Comparison of ENCODE assay signal across 40 cellular contexts in the genomic region with DNA sequence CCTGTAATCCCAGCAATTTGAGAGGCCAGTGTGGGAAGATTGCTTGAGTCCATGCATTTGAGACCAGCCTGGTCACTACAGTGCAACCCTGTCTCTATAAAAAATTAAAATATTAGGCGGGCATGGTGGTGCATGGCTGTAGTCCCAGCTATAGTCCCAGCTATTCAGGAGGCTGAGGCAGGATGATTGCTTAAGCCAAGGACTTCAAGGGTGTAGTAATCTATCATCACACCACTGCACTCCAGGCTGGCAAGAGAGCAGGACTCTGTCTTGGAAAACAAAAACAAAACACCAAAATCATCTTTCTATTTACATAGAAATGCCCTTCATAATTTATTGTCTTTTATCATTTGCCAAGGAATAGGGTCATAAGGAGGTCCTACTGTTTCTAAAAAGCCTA.
"Had no signal": no experiment of that assay in that cellular context is flagged by ENCODE, and none has a peak within 500 bp of the region (broad histone marks: within the 10 kb centered on the region; RNA-seq: fewer than 3 reads in every experiment).

No MANE protein-coding gene starts in this region.

- H3K27me3 ChIP-seq: ascending aorta, body of pancreas, brain microvascular endothelial cell, breast epithelium, cardiac muscle cell had no signal

- H3K9me3 ChIP-seq: ascending aorta, body of pancreas, breast epithelium had no signal

- H3K4me1 Mint-ChIP-seq: activated naive CD4-positive, alpha-beta T cell treated with anti-CD3 and anti-CD28 coated beads, Interleukin-2, amount 10 ng/mL, durations not matched to agents 7 days and 5 days; activated naive CD4-positive, alpha-beta T cell treated with anti-CD3 and anti-CD28 coated beads, Interleukin-2, amount 50 U/mL, for 24 hours; activated naive CD8-positive, alpha-beta T cell treated with anti-CD3 and anti-CD28 coated beads for 36 hours; activated naive CD8-positive, alpha-beta T cell treated with anti-CD3 and anti-CD28 coated beads, Interleukin-2, amount 10 ng/mL, durations not matched to agents 7 days and 5 days; activated naive CD8-positive, alpha-beta T cell treated with anti-CD3 and anti-CD28 coated beads, Interleukin-2, amount 50 U/mL, for 24 hours; activated T-helper 17 cell treated with anti-CD3 and anti-CD28 coated beads, Interleukin-2, amount 50 U/mL, for 72 hours; central memory CD8-positive, alpha-beta T cell had no signal

- H3K27me3 Mint-ChIP-seq: activated naive CD4-positive, alpha-beta T cell treated with anti-CD3 and anti-CD28 coated beads, Interleukin-2, amount 10 ng/mL, durations not matched to agents 7 days and 5 days; activated naive CD4-positive, alpha-beta T cell treated with anti-CD3 and anti-CD28 coated beads, Interleukin-2, amount 50 U/mL, for 24 hours; activated naive CD8-positive, alpha-beta T cell; activated naive CD8-positive, alpha-beta T cell treated with anti-CD3 and anti-CD28 coated beads for 36 hours; activated naive CD8-positive, alpha-beta T cell treated with anti-CD3 and anti-CD28 coated beads, Interleukin-2, amount 10 ng/mL, durations not matched to agents 7 days and 5 days; activated naive CD8-positive, alpha-beta T cell treated with anti-CD3 and anti-CD28 coated beads, Interleukin-2, amount 50 U/mL, for 24 hours; activated T-cell treated with anti-CD3 and anti-CD28 coated beads, Interleukin-2, amount 50 U/mL, for 24 hours; activated T-helper 17 cell treated with anti-CD3 and anti-CD28 coated beads, Interleukin-2, amount 50 U/mL, for 72 hours; central memory CD8-positive, alpha-beta T cell had no signal

- H3K4me1 ChIP-seq: ascending aorta, body of pancreas, breast epithelium had no signal

- H3K27ac ChIP-seq: ascending aorta, body of pancreas, brain microvascular endothelial cell, breast epithelium, cardiac muscle cell had no signal

- H3K36me3 Mint-ChIP-seq: activated naive CD4-positive, alpha-beta T cell treated with anti-CD3 and anti-CD28 coated beads, Interleukin-2, amount 10 ng/mL, durations not matched to agents 7 days and 5 days; activated naive CD4-positive, alpha-beta T cell treated with anti-CD3 and anti-CD28 coated beads, Interleukin-2, amount 50 U/mL, for 24 hours; activated naive CD4-positive, alpha-beta T cell treated with anti-CD3 and anti-CD28 coated beads, Interleukin-2, amount 50 U/mL, for 72 hours; activated naive CD8-positive, alpha-beta T cell; activated naive CD8-positive, alpha-beta T cell treated with anti-CD3 and anti-CD28 coated beads for 36 hours; activated naive CD8-positive, alpha-beta T cell treated with anti-CD3 and anti-CD28 coated beads, Interleukin-2, amount 10 ng/mL, durations not matched to agents 7 days and 5 days; brain had no signal

- FAIRE-seq: astrocyte, bronchial epithelial cell had no signal

- H3K9me3 Mint-ChIP-seq: activated naive CD8-positive, alpha-beta T cell treated with anti-CD3 and anti-CD28 coated beads, Interleukin-2, amount 10 ng/mL, durations not matched to agents 7 days and 5 days had no signal

- ATAC-seq: activated naive CD4-positive, alpha-beta T cell treated with anti-CD3 and anti-CD28 coated beads, Interleukin-2, amount 50 U/mL, for 72 hours; activated naive CD8-positive, alpha-beta T cell treated with anti-CD3 and anti-CD28 coated beads, Interleukin-2, amount 50 U/mL, for 24 hours; activated T-cell treated with anti-CD3 and anti-CD28 coated beads, Interleukin-2, amount 50 U/mL, for 4 hours; activated T-cell treated with anti-CD3 and anti-CD28 coated beads, Interleukin-2, amount 50 U/mL, for 72 hours; activated T-helper 17 cell treated with anti-CD3 and anti-CD28 coated beads, Interleukin-2, amount 50 U/mL, for 72 hours; body of pancreas had no signal

- DNase-seq: activated effector memory CD4-positive, alpha-beta T cell treated with anti-CD3 and anti-CD28 coated beads, Interleukin-2, amount 50 U/mL, for 16 hours; activated effector memory CD4-positive, alpha-beta T cell treated with Interleukin-2 at 50 U/mL for 16 hours; activated gamma-delta T cell; activated gamma-delta T cell treated with Interleukin-2 at 50 U/mL for 16 hours; activated naive CD4-positive, alpha-beta T cell; activated naive CD4-positive, alpha-beta T cell treated with anti-CD3 and anti-CD28 coated beads for 36 hours; activated naive CD4-positive, alpha-beta T cell treated with anti-CD3 and anti-CD28 coated beads, Interleukin-2, amount 10 ng/mL, durations not matched to agents 7 days and 5 days; activated naive CD4-positive, alpha-beta T cell treated with anti-CD3 and anti-CD28 coated beads, Interleukin-2, amount 50 U/mL, for 16 hours; activated naive CD4-positive, alpha-beta T cell treated with Interleukin-2 at 50 U/mL for 16 hours; activated naive CD8-positive, alpha-beta T cell treated with anti-CD3 and anti-CD28 coated beads for 36 hours; activated naive CD8-positive, alpha-beta T cell treated with anti-CD3 and anti-CD28 coated beads, Interleukin-2, amount 10 ng/mL, durations not matched to agents 7 days and 5 days; activated naive CD8-positive, alpha-beta T cell treated with anti-CD3 and anti-CD28 coated beads, Interleukin-2, amount 50 U/mL, for 24 hours; activated T-cell treated with anti-CD3 and anti-CD28 coated beads for 4 hours; activated T-cell treated with anti-CD3 and anti-CD28 coated beads, Interleukin-2, amount 50 U/mL, for 1 hour; activated T-cell treated with anti-CD3 and anti-CD28 coated beads, Interleukin-2, amount 50 U/mL, for 24 hours; activated T-cell treated with anti-CD3 and anti-CD28 coated beads, Interleukin-2, amount 50 U/mL, for 4 hours; activated T-cell treated with anti-CD3 and anti-CD28 coated beads, Interleukin-2, amount 50 U/mL, for 48 hours; activated T-cell treated with anti-CD3 and anti-CD28 coated beads, Interleukin-2, amount 50 U/mL, for 72 hours; amniotic stem cell; amygdala; anterior cingulate cortex; aorta; body of pancreas; brain microvascular endothelial cell; caudate nucleus; central memory CD4-positive, alpha-beta T cell; cerebellar nuclear complex had no signal

- H3K36me3 ChIP-seq: ascending aorta, brain microvascular endothelial cell, breast epithelium, cardiac muscle cell had no signal

- H3K27ac Mint-ChIP-seq: activated naive CD4-positive, alpha-beta T cell treated with anti-CD3 and anti-CD28 coated beads for 36 hours; activated naive CD4-positive, alpha-beta T cell treated with anti-CD3 and anti-CD28 coated beads, Interleukin-2, amount 10 ng/mL, durations not matched to agents 7 days and 5 days; activated naive CD4-positive, alpha-beta T cell treated with anti-CD3 and anti-CD28 coated beads, Interleukin-2, amount 50 U/mL, for 24 hours; activated naive CD4-positive, alpha-beta T cell treated with anti-CD3 and anti-CD28 coated beads, Interleukin-2, amount 50 U/mL, for 72 hours; activated naive CD8-positive, alpha-beta T cell; activated naive CD8-positive, alpha-beta T cell treated with anti-CD3 and anti-CD28 coated beads for 36 hours; activated naive CD8-positive, alpha-beta T cell treated with anti-CD3 and anti-CD28 coated beads, Interleukin-2, amount 10 ng/mL, durations not matched to agents 7 days and 5 days; activated naive CD8-positive, alpha-beta T cell treated with anti-CD3 and anti-CD28 coated beads, Interleukin-2, amount 50 U/mL, for 24 hours; activated T-cell treated with anti-CD3 and anti-CD28 coated beads, Interleukin-2, amount 50 U/mL, for 24 hours; activated T-cell treated with anti-CD3 and anti-CD28 coated beads, Interleukin-2, amount 50 U/mL, for 72 hours; activated T-helper 1 cell treated with anti-CD3 and anti-CD28 coated beads, Interleukin-12 subunit alpha, Interleukin-12 subunit beta, Interleukin-2, Interleukin-4 antibody, amounts not matched to agents 30 ng/mL and 10 ng/mL and 1 ng/mL, durations not matched to agents 14 hours and 24 hours and 36 hours; activated T-helper 17 cell treated with anti-CD3 and anti-CD28 coated beads, Interleukin-2, amount 50 U/mL, for 72 hours; activated T-helper 2 cell treated with anti-CD3 and anti-CD28 coated beads, Interferon-gamma antibody, Interleukin-2, Interleukin-4, amounts not matched to agents 10 μg/mL and 5 μg/mL and 100 μg/mL, durations not matched to agents 14 hours and 24 hours and 36 hours; brain had no signal

- H3K4me3 Mint-ChIP-seq: activated naive CD4-positive, alpha-beta T cell treated with anti-CD3 and anti-CD28 coated beads for 36 hours; activated naive CD4-positive, alpha-beta T cell treated with anti-CD3 and anti-CD28 coated beads, Interleukin-2, amount 10 ng/mL, durations not matched to agents 7 days and 5 days; activated naive CD4-positive, alpha-beta T cell treated with anti-CD3 and anti-CD28 coated beads, Interleukin-2, amount 50 U/mL, for 24 hours; activated naive CD8-positive, alpha-beta T cell; activated naive CD8-positive, alpha-beta T cell treated with anti-CD3 and anti-CD28 coated beads for 36 hours; activated naive CD8-positive, alpha-beta T cell treated with anti-CD3 and anti-CD28 coated beads, Interleukin-2, amount 10 ng/mL, durations not matched to agents 7 days and 5 days; activated naive CD8-positive, alpha-beta T cell treated with anti-CD3 and anti-CD28 coated beads, Interleukin-2, amount 50 U/mL, for 24 hours; activated T-cell treated with anti-CD3 and anti-CD28 coated beads, Interleukin-2, amount 50 U/mL, for 24 hours; activated T-cell treated with anti-CD3 and anti-CD28 coated beads, Interleukin-2, amount 50 U/mL, for 4 hours; activated T-cell treated with anti-CD3 and anti-CD28 coated beads, Interleukin-2, amount 50 U/mL, for 72 hours; activated T-helper 1 cell treated with anti-CD3 and anti-CD28 coated beads, Interleukin-12 subunit alpha, Interleukin-12 subunit beta, Interleukin-2, Interleukin-4 antibody, amounts not matched to agents 30 ng/mL and 10 ng/mL and 1 ng/mL, durations not matched to agents 14 hours and 24 hours and 36 hours; activated T-helper 17 cell treated with anti-CD3 and anti-CD28 coated beads, Interleukin-2, amount 50 U/mL, for 72 hours; brain; central memory CD8-positive, alpha-beta T cell had no signal

- H3K4me3 ChIP-seq: ascending aorta, body of pancreas, breast epithelium, cardiac muscle cell had no signal
